23 cellular contexts compared by ENCODE assay signal in genomic region chr5:172153695-172154094, GRCh38. TPM values are rescaled to one million over a fixed set of nuclear protein-coding genes. Genes with fewer than 3 reads are reported as not detected.
A peak's percentile ranks its signal among the peaks of the same experiment; 100 is the strongest.
DNase-seq lines count a peak whose midpoint lies in the region; ATAC-seq, FAIRE-seq and TF ChIP-seq lines count a peak whose summit lies in the region.
"Had no signal": no experiment of that assay in that cellular context is flagged by ENCODE, and none has a peak within 500 bp of the region (broad histone marks: within the 10 kb centered on the region; RNA-seq: fewer than 3 reads in every experiment).

No MANE protein-coding gene starts in this region.

- no peak for TF ChIP-seq CTCF in HepG2 (CRISPR knock-in tag; IDR thresholded peaks at IDR 0.05)
- TF ChIP-seq CTCF in right lobe of liver (IDR thresholded peaks at IDR 0.05): no peak
- TF ChIP-seq CTCF in GM10248 (IDR thresholded peaks at IDR 0.05; ENCODE audit: control extremely low read depth, extremely low read depth, low read depth, missing control alignments): no peak

- no peak overlapping the region for H3K9ac ChIP-seq in HepG2 (ENCODE audit: insufficient read depth, low read depth, low read length)

- no peak overlapping the region for H2AFZ ChIP-seq in HepG2 (ENCODE audit: low read length)

- CTCF ChIA-PET in HepG2 (lab: Yijun Ruan, JAX; ENCODE audit: low intra/inter-chr PET ratio, low total read pairs): no interaction called here
- CTCF ChIA-PET in activated CD4-positive, alpha-beta memory T cell treated with anti-CD3 and anti-CD28 coated beads, Interleukin-2, amount 10 ng/mL, durations not matched to agents 7 days and 5 days (lab: Charles Lee): interaction anchor here (1.4 to 3.8 kb wide), 2 partner anchors 31 to 34 kb away, joined by 5 to 22 read pairs; partner anchors contain the start of gene STK10
- CTCF ChIA-PET in GM10248 (lab: Yijun Ruan, JAX): interaction anchor here (1.3 kb wide), 1 partner anchor 9 kb away, joined by 3 read pairs; no protein-coding TSS in a partner anchor

- H3K4me2 ChIP-seq in HepG2 (ENCODE audit: low read depth, low read length): no peak overlapping the region

- no peak for DNase-seq in HepG2 (ENCODE audit: low spot score)
- DNase-seq in right lobe of liver: no peak
- DNase-seq in activated CD4-positive, alpha-beta memory T cell treated with anti-CD3 and anti-CD28 coated beads, Interleukin-2, amount 10 ng/mL, durations not matched to agents 7 days and 5 days: no peak
- DNase-seq in memory B cell (ENCODE audit: low spot score in 2 of 2): no peak
- DNase-seq in posterior vena cava (ENCODE audit: low spot score): no peak
- DNase-seq in NCI-H1436 (lab: John Stamatoyannopoulos, UW): no peak
- no peak for DNase-seq in stimulated activated CD4-positive, alpha-beta T cell treated with anti-CD3 and anti-CD28 coated beads, Interleukin-12 subunit alpha, Interleukin-12 subunit beta, amount 100 ng/mL, for 4 hours
- DNase-seq in GM10248 (ENCODE audit: extremely low spot score): no peak
- DNase-seq: foreskin fibroblast; hypothalamus; NCI-H1048; NCI-H2029 treated with DMSO at 0.1 percent for 48 hours; NCI-H510A; SHP77; stimulated activated CD4-positive, alpha-beta T cell treated with anti-CD3 and anti-CD28 coated beads, Interleukin-15, amount 100 ng/mL, for 24 hours; stimulated activated naive CD4-positive, alpha-beta T cell; transverse colon; WERI-Rb-1 had no signal

- H3K27ac Mint-ChIP-seq in activated CD4-positive, alpha-beta memory T cell treated with anti-CD3 and anti-CD28 coated beads, Interleukin-2, amount 10 ng/mL, durations not matched to agents 7 days and 5 days: peak overlapping the region; percentile 33
- peak overlapping the region; percentile 64 for H3K27ac Mint-ChIP-seq in memory B cell

- peaks cover 83% of the 10 kb centered on the region for H3K36me3 Mint-ChIP-seq in activated CD4-positive, alpha-beta memory T cell treated with anti-CD3 and anti-CD28 coated beads, Interleukin-2, amount 10 ng/mL, durations not matched to agents 7 days and 5 days (ENCODE audit: low read depth)
- peaks cover 40% of the 10 kb centered on the region for H3K36me3 Mint-ChIP-seq in memory B cell

- no peak overlapping the region for H3K4me3 ChIP-seq in HepG2 (replicated peaks in 1 of 3; ENCODE audit: insufficient read depth in 1 of 3, low read depth in 2 of 3, low read length in 3 of 3)
- H3K4me3 ChIP-seq in right lobe of liver: no peak overlapping the region
- H3K4me3 ChIP-seq: transverse colon had no signal

- no peaks in the 10 kb centered on the region for H4K20me1 ChIP-seq in HepG2 (ENCODE audit: insufficient read depth, low read length)

- no peak overlapping the region for H3K4me3 Mint-ChIP-seq in activated CD4-positive, alpha-beta memory T cell treated with anti-CD3 and anti-CD28 coated beads, Interleukin-2, amount 10 ng/mL, durations not matched to agents 7 days and 5 days
- H3K4me3 Mint-ChIP-seq in memory B cell: no peak overlapping the region

- H3K27me3 Mint-ChIP-seq in activated CD4-positive, alpha-beta memory T cell treated with anti-CD3 and anti-CD28 coated beads, Interleukin-2, amount 10 ng/mL, durations not matched to agents 7 days and 5 days: no peaks in the 10 kb centered on the region
- H3K27me3 Mint-ChIP-seq in memory B cell: no peaks in the 10 kb centered on the region

- H3K4me1 Mint-ChIP-seq in activated CD4-positive, alpha-beta memory T cell treated with anti-CD3 and anti-CD28 coated beads, Interleukin-2, amount 10 ng/mL, durations not matched to agents 7 days and 5 days: peaks cover 71% of the 10 kb centered on the region
- H3K4me1 Mint-ChIP-seq in memory B cell: peaks cover 51% of the 10 kb centered on the region

- H3K27ac ChIP-seq in HepG2 (ENCODE audit: extremely low read length, insufficient read depth, low read length) (no peak overlapping the region), right lobe of liver (no peak overlapping the region)
- H3K27ac ChIP-seq: transverse colon, WERI-Rb-1 had no signal

- H3K79me2 ChIP-seq in HepG2 (ENCODE audit: insufficient read depth, low read length): no peaks in the 10 kb centered on the region

- POLR2A ChIA-PET in HepG2 (lab: Yijun Ruan, JAX): no interaction called here
- POLR2A ChIA-PET in activated CD4-positive, alpha-beta memory T cell treated with anti-CD3 and anti-CD28 coated beads, Interleukin-2, amount 10 ng/mL, durations not matched to agents 7 days and 5 days (lab: Charles Lee): interaction anchor here (9.5 kb wide), 1 partner anchor 21 kb away, joined by 83 read pairs; no protein-coding TSS in a partner anchor
- POLR2A ChIA-PET in GM10248 (lab: Yijun Ruan, JAX): no interaction called here

- TF ChIP-seq POLR2A in HepG2 (IDR thresholded peaks at IDR 0.05; ENCODE audit: insufficient read depth in 1 of 2, low read depth in 2 of 2, low read length in 2 of 2): no peak
- no peak for TF ChIP-seq POLR2A in right lobe of liver (IDR thresholded peaks at IDR 0.05)

- no peak for FAIRE-seq in HepG2 (lab: Jason Lieb, UNC)
- FAIRE-seq: D721Med, endothelial cell of umbilical vein had no signal

- H3K4me1 ChIP-seq in HepG2 (ENCODE audit: insufficient read depth, low read length) (peaks cover 52% of the 10 kb centered on the region), right lobe of liver (no peaks in the 10 kb centered on the region)

- H3K27me3 ChIP-seq in HepG2 (ENCODE audit: control insufficient read depth in 1 of 2, insufficient read depth in 2 of 2, low read length in 2 of 2): no peaks in the 10 kb centered on the region
- no peaks in the 10 kb centered on the region for H3K27me3 ChIP-seq in right lobe of liver
- H3K27me3 ChIP-seq: transverse colon had no signal

- 95% methylated on average over 3 of the region's 3 CpGs for WGBS in HepG2 (ENCODE audit: low lambda C conversion rate)
- 50% methylated on average over 1 of the region's 3 CpGs for WGBS in right lobe of liver (ENCODE audit: insufficient coverage, low coverage, low lambda C conversion rate, missing lambda C conversion rate)

- ATAC-seq in HepG2 (no peak), right lobe of liver (no peak), memory B cell (ENCODE audit: low read depth) (no peak)
- ATAC-seq: HCT116 had no signal

- TF ChIP-seq EP300 in HepG2 (IDR thresholded peaks at IDR 0.05; ENCODE audit: low read depth in 2 of 2, low read length in 2 of 2) (no peak), HepG2 (CRISPR knock-in tag; IDR thresholded peaks at IDR 0.05; ENCODE audit: borderline replicate concordance) (no peak)

- TF ChIP-seq RAD21 in HepG2 (CRISPR knock-in tag; IDR thresholded peaks at IDR 0.05): no peak

- H3K9me3 ChIP-seq in HepG2 (ENCODE audit: low read length) (no peaks in the 10 kb centered on the region), right lobe of liver (no peaks in the 10 kb centered on the region)
- H3K9me3 ChIP-seq: transverse colon had no signal

- intact Hi-C loops in HepG2 (cut with micrococcal nuclease; ENCODE audit: unreplicated experiment): no loop called here
- intact Hi-C loops in right lobe of liver (cut with DNase I): no loop called here
- intact Hi-C loops in posterior vena cava (cut with DNase I): no loop called here

- H3K9me3 Mint-ChIP-seq in activated CD4-positive, alpha-beta memory T cell treated with anti-CD3 and anti-CD28 coated beads, Interleukin-2, amount 10 ng/mL, durations not matched to agents 7 days and 5 days: no peaks in the 10 kb centered on the region
- H3K9me3 Mint-ChIP-seq in memory B cell: no peaks in the 10 kb centered on the region

- in situ Hi-C loops in HepG2 (cut with HindIII; ENCODE audit: extremely low pct_ligation_motif_present, low pct_unique_long_range_greater_than_20kb): no loop called here

- TSS peak; percentile 30 for BruUV-seq in HepG2 (replicated peaks; lab: Mats Ljungman, UMichigan)

- H3K36me3 ChIP-seq in HepG2 (replicated peaks in 1 of 2; ENCODE audit: control insufficient read depth in 1 of 2, insufficient read depth in 2 of 2, low read length in 2 of 2): peaks cover 0 to 5% of the 10 kb centered on the region in 2 experiments; a peak in 1 of 5 replicates
- H3K36me3 ChIP-seq in right lobe of liver: peaks cover 0 to 5% (median 0%) of the 10 kb centered on the region in 4 donors
- H3K36me3 ChIP-seq: WERI-Rb-1 had no signal

RNA-seq across cellular contexts. Expression of gene STK10, which starts 34.3 kb away (rescaled TPM):
- 6.2 and 7.2 TPM in 2 replicates for total RNA-seq in HepG2 (2016; rRNA removed; fragmentation: Illumina TruSeq; extraction: Trizol)
- 2.5 and 3.0 TPM in 2 replicates for total RNA-seq in HepG2 (2016; cell fraction: cytosol; rRNA removed; fragmentation: Illumina TruSeq; extraction: Trizol; ENCODE audit: low read depth)
- 4.8 and 6.1 TPM in 2 replicates for total RNA-seq in HepG2 (2016; cell fraction: insoluble cytoplasmic fraction; rRNA removed; fragmentation: Illumina TruSeq; extraction: Trizol)
- 3.2 and 4.9 TPM in 2 replicates for total RNA-seq in HepG2 (2016; cell fraction: membrane; rRNA removed; fragmentation: Illumina TruSeq; extraction: Trizol)
- 5.9 and 8.3 TPM in 2 replicates for total RNA-seq in HepG2 (2016; cell fraction: nucleus; rRNA removed; fragmentation: Illumina TruSeq; extraction: Trizol)
- polyA plus RNA-seq in HepG2 (2011; rRNA removed): 7.0 and 7.8 TPM in 2 replicates
- 3.7 and 4.6 TPM in 2 replicates for polyA plus RNA-seq in HepG2 (2011; cell fraction: cytosol; rRNA removed)
- polyA plus RNA-seq in HepG2 (2011; cell fraction: nucleus; rRNA removed): 14.1 and 17.0 TPM in 2 replicates
- 7.2 and 8.7 TPM in 2 replicates for polyA plus RNA-seq in HepG2 (2012)
- polyA plus RNA-seq in HepG2 (2016; cell fraction: cytosol; fragmentation: Illumina TruSeq; extraction: Trizol; ENCODE audit: low read depth): 1.5 and 2.9 TPM in 2 replicates
- 3.6 and 4.4 TPM in 2 replicates for polyA plus RNA-seq in HepG2 (2016; cell fraction: insoluble cytoplasmic fraction; fragmentation: Illumina TruSeq; extraction: Trizol; ENCODE audit: low read depth)
- 2.6 and 3.6 TPM in 2 replicates for polyA plus RNA-seq in HepG2 (2016; cell fraction: membrane; fragmentation: Illumina TruSeq; extraction: Trizol; ENCODE audit: low read depth)
- 8.3 and 9.7 TPM in 2 replicates for polyA plus RNA-seq in HepG2 (2016; cell fraction: nucleus; fragmentation: Illumina TruSeq; extraction: Trizol; ENCODE audit: insufficient read depth, low read depth)
- polyA minus RNA-seq in HepG2 (2011; rRNA and poly(A)+ RNA removed; ENCODE audit: low replicate concordance): 22.6 and 29.6 TPM in 2 replicates
- 6.8 and 10.3 TPM in 2 replicates for polyA minus RNA-seq in HepG2 (2011; cell fraction: cytosol; rRNA and poly(A)+ RNA removed)
- 17.4 and 22.1 TPM in 2 replicates for polyA minus RNA-seq in HepG2 (2011; cell fraction: nucleus; rRNA and poly(A)+ RNA removed)
- total RNA-seq in right lobe of liver: 10 to 100 TPM in 2 of 6 experiments, 1 to 10 TPM in 4; 6.9 to 27.4 (median 9.0) TPM
- 100 to 1,000 TPM; 301 to 316 TPM for total RNA-seq in activated CD4-positive, alpha-beta memory T cell treated with anti-CD3 and anti-CD28 coated beads, Interleukin-2, amount 10 ng/mL, durations not matched to agents 7 days and 5 days
- 10 to 100 TPM; 25.2 to 33.6 TPM for total RNA-seq in posterior vena cava

RNA-seq across cellular contexts. Expression of gene EFCAB9, which starts 40.3 kb away (rescaled TPM):
- total RNA-seq in HepG2 (2016; rRNA removed; fragmentation: Illumina TruSeq; extraction: Trizol) (not detected in 2 replicates), right lobe of liver (not detected), posterior vena cava (not detected)
- not detected in 2 replicates for total RNA-seq in HepG2 (2016; cell fraction: cytosol; rRNA removed; fragmentation: Illumina TruSeq; extraction: Trizol; ENCODE audit: low read depth)
- total RNA-seq in HepG2 (2016; cell fraction: insoluble cytoplasmic fraction; rRNA removed; fragmentation: Illumina TruSeq; extraction: Trizol): not detected in 2 replicates
- total RNA-seq in HepG2 (2016; cell fraction: membrane; rRNA removed; fragmentation: Illumina TruSeq; extraction: Trizol): not detected in 2 replicates
- not detected in 2 replicates for total RNA-seq in HepG2 (2016; cell fraction: nucleus; rRNA removed; fragmentation: Illumina TruSeq; extraction: Trizol)
- not detected in 2 replicates for polyA plus RNA-seq in HepG2 (2011; rRNA removed)
- not detected in 2 replicates for polyA plus RNA-seq in HepG2 (2011; cell fraction: cytosol; rRNA removed)
- polyA plus RNA-seq in HepG2 (2011; cell fraction: nucleus; rRNA removed): not detected in 2 replicates
- not detected in 2 replicates for polyA plus RNA-seq in HepG2 (2012)
- not detected in 2 replicates for polyA plus RNA-seq in HepG2 (2016; cell fraction: cytosol; fragmentation: Illumina TruSeq; extraction: Trizol; ENCODE audit: low read depth)
- polyA plus RNA-seq in HepG2 (2016; cell fraction: insoluble cytoplasmic fraction; fragmentation: Illumina TruSeq; extraction: Trizol; ENCODE audit: low read depth): not detected in 2 replicates
- not detected in 2 replicates for polyA plus RNA-seq in HepG2 (2016; cell fraction: membrane; fragmentation: Illumina TruSeq; extraction: Trizol; ENCODE audit: low read depth)
- polyA plus RNA-seq in HepG2 (2016; cell fraction: nucleus; fragmentation: Illumina TruSeq; extraction: Trizol; ENCODE audit: insufficient read depth, low read depth): not detected in 2 replicates
- not detected in 2 replicates for polyA minus RNA-seq in HepG2 (2011; rRNA and poly(A)+ RNA removed; ENCODE audit: low replicate concordance)
- polyA minus RNA-seq in HepG2 (2011; cell fraction: cytosol; rRNA and poly(A)+ RNA removed): not detected in 2 replicates
- not detected in 2 replicates for polyA minus RNA-seq in HepG2 (2011; cell fraction: nucleus; rRNA and poly(A)+ RNA removed)
- total RNA-seq in activated CD4-positive, alpha-beta memory T cell treated with anti-CD3 and anti-CD28 coated beads, Interleukin-2, amount 10 ng/mL, durations not matched to agents 7 days and 5 days: not detected
- total RNA-seq: endothelial cell of umbilical vein; kidney epithelial cell; T-helper 1 cell treated with Interleukin-12 subunit alpha and Interleukin-12 subunit beta and Interleukin-4 antibody, amounts not matched to agents 30 ng/mL and 1 ng/mL, for 36 hours; transverse colon had no signal
- polyA plus RNA-seq: endothelial cell of umbilical vein had no signal

Comparison
In these comparisons a context has a peak if more than half of its experiments do, and no peak if none do; other contexts are left out.
1. RNA of gene STK10, which starts 34.3 kb away (total RNA-seq): 301 to 316 TPM in activated CD4-positive, alpha-beta memory T cell treated with anti-CD3 and anti-CD28 coated beads, Interleukin-2, amount 10 ng/mL, durations not matched to agents 7 days and 5 days; 25.2 to 33.6 TPM in posterior vena cava, 6.9 to 27.4 TPM in right lobe of liver and 2.5 to 8.3 TPM in HepG2; every median in the first group is over 4 times any median in the second.